Comparison of ENCODE assay signal across 1 cellular context in genomic region chr19:7505682-7506384, GRCh38.
TF ChIP-seq lines count a peak whose summit lies in the region.

No MANE protein-coding gene starts in this region.

TF ChIP-seq in HepG2, 621 proteins besides CTCF, POLR2A, EP300 and RAD21 (continued from another document):
- TF ChIP-seq SOX13 (IDR thresholded peaks at IDR 0.05) = no peak
- TF ChIP-seq SOX13 (CRISPR knock-in tag; conservative IDR thresholded peaks at IDR 0.05 in 1 of 2, IDR thresholded peaks at IDR 0.05 in 1 of 2) = no peak
- no peak for TF ChIP-seq ATF7-NPFF (CRISPR knock-in tag; IDR thresholded peaks at IDR 0.05; ENCODE audit: low read depth)
- 0 out of 3 replicates have a peak, but pooled peaks have one; percentile 13 for TF ChIP-seq MXI1 (IDR thresholded peaks at IDR 0.05; ENCODE audit: borderline replicate concordance, low read depth, low read length)
- TF ChIP-seq ZNF543 (CRISPR knock-in tag; IDR thresholded peaks at IDR 0.05) = no peak
- TF ChIP-seq ZNF232 (CRISPR knock-in tag; IDR thresholded peaks at IDR 0.05; ENCODE audit: borderline replicate concordance) = no peak
- TF ChIP-seq, protein P1, sequence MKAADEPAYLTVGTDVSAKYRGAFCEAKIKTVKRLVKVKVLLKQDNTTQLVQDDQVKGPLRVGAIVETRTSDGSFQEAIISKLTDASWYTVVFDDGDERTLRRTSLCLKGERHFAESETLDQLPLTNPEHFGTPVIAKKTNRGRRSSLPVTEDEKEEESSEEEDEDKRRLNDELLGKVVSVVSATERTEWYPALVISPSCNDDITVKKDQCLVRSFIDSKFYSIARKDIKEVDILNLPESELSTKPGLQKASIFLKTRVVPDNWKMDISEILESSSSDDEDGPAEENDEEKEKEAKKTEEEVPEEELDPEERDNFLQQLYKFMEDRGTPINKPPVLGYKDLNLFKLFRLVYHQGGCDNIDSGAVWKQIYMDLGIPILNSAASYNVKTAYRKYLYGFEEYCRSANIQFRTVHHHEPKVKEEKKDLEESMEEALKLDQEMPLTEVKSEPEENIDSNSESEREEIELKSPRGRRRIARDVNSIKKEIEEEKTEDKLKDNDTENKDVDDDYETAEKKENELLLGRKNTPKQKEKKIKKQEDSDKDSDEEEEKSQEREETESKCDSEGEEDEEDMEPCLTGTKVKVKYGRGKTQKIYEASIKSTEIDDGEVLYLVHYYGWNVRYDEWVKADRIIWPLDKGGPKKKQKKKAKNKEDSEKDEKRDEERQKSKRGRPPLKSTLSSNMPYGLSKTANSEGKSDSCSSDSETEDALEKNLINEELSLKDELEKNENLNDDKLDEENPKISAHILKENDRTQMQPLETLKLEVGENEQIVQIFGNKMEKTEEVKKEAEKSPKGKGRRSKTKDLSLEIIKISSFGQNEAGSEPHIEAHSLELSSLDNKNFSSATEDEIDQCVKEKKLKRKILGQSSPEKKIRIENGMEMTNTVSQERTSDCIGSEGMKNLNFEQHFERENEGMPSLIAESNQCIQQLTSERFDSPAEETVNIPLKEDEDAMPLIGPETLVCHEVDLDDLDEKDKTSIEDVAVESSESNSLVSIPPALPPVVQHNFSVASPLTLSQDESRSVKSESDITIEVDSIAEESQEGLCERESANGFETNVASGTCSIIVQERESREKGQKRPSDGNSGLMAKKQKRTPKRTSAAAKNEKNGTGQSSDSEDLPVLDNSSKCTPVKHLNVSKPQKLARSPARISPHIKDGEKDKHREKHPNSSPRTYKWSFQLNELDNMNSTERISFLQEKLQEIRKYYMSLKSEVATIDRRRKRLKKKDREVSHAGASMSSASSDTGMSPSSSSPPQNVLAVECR (CRISPR knock-in tag; IDR thresholded peaks at IDR 0.05; ENCODE audit: borderline replicate concordance) = peak; percentile 44; the same call in 1 of the 2 replicates
- TF ChIP-seq SALL1 (CRISPR knock-in tag; IDR thresholded peaks at IDR 0.05) = peak; percentile 15; the same call in 1 of the 2 replicates
- TF ChIP-seq, protein P2, sequence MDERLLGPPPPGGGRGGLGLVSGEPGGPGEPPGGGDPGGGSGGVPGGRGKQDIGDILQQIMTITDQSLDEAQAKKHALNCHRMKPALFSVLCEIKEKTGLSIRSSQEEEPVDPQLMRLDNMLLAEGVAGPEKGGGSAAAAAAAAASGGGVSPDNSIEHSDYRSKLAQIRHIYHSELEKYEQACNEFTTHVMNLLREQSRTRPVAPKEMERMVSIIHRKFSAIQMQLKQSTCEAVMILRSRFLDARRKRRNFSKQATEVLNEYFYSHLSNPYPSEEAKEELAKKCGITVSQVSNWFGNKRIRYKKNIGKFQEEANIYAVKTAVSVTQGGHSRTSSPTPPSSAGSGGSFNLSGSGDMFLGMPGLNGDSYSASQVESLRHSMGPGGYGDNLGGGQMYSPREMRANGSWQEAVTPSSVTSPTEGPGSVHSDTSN (CRISPR knock-in tag; IDR thresholded peaks at IDR 0.05) = no peak
- no peak for TF ChIP-seq RBFOX2 (IDR thresholded peaks at IDR 0.05; ENCODE audit: low read depth, low read length)
- no peak for TF ChIP-seq SMAD1 (CRISPR knock-in tag; IDR thresholded peaks at IDR 0.05; ENCODE audit: borderline replicate concordance, low read depth)
- TF ChIP-seq IKZF4 (CRISPR knock-in tag; IDR thresholded peaks at IDR 0.05; ENCODE audit: borderline replicate concordance, low read depth, not compliant biosample characterization) = no peak
- TF ChIP-seq NFIB (CRISPR knock-in tag; IDR thresholded peaks at IDR 0.05; ENCODE audit: borderline replicate concordance) = no peak
- TF ChIP-seq, protein P3, sequence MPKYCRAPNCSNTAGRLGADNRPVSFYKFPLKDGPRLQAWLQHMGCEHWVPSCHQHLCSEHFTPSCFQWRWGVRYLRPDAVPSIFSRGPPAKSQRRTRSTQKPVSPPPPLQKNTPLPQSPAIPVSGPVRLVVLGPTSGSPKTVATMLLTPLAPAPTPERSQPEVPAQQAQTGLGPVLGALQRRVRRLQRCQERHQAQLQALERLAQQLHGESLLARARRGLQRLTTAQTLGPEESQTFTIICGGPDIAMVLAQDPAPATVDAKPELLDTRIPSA (CRISPR knock-in tag; IDR thresholded peaks at IDR 0.05; ENCODE audit: borderline replicate concordance) = no peak
- no peak for TF ChIP-seq ZNF749 (CRISPR knock-in tag; IDR thresholded peaks at IDR 0.05; ENCODE audit: borderline replicate concordance)
- TF ChIP-seq ZC3H4 (CRISPR knock-in tag; IDR thresholded peaks at IDR 0.05; ENCODE audit: borderline replicate concordance) = no peak
- TF ChIP-seq, protein P4, sequence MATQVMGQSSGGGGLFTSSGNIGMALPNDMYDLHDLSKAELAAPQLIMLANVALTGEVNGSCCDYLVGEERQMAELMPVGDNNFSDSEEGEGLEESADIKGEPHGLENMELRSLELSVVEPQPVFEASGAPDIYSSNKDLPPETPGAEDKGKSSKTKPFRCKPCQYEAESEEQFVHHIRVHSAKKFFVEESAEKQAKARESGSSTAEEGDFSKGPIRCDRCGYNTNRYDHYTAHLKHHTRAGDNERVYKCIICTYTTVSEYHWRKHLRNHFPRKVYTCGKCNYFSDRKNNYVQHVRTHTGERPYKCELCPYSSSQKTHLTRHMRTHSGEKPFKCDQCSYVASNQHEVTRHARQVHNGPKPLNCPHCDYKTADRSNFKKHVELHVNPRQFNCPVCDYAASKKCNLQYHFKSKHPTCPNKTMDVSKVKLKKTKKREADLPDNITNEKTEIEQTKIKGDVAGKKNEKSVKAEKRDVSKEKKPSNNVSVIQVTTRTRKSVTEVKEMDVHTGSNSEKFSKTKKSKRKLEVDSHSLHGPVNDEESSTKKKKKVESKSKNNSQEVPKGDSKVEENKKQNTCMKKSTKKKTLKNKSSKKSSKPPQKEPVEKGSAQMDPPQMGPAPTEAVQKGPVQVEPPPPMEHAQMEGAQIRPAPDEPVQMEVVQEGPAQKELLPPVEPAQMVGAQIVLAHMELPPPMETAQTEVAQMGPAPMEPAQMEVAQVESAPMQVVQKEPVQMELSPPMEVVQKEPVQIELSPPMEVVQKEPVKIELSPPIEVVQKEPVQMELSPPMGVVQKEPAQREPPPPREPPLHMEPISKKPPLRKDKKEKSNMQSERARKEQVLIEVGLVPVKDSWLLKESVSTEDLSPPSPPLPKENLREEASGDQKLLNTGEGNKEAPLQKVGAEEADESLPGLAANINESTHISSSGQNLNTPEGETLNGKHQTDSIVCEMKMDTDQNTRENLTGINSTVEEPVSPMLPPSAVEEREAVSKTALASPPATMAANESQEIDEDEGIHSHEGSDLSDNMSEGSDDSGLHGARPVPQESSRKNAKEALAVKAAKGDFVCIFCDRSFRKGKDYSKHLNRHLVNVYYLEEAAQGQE (IDR thresholded peaks at IDR 0.05; ENCODE audit: borderline replicate concordance in 1 of 2, low read depth in 1 of 2, low read length in 2 of 2) = peak; percentile 46 to 88
